Comparison of ENCODE assay signal across 24 cellular contexts in the genomic region with DNA sequence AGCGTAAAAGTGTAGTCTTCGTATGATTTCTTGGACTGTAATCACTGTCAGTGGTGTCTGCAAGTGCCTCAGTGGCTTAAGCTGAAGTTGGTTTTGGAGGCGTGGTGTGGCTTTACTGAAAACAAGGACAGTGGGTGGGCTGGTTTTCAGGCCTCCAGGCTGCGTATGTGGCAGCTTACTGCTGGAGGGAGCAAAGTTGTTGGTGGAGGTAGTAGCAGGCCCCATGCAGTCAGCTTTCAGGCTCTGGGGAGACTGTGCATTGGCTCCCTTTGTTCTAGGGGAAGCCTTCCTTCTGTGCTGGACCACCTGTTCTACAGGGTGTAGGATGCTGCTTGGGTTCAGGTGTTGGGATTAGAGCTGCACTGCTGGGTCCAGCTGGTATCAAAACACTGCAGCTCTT.
A peak's percentile ranks its signal among the peaks of the same experiment; 100 is the strongest.
DNase-seq lines count a peak whose midpoint lies in the region; ATAC-seq lines count a peak whose summit lies in the region.
"Had no signal": no experiment of that assay in that cellular context is flagged by ENCODE, and none has a peak within 500 bp of the region (broad histone marks: within the 10 kb centered on the region; RNA-seq: fewer than 3 reads in every experiment).

No MANE protein-coding gene starts in this region.

- peak overlapping the region; percentile 74 for H3K27ac Mint-ChIP-seq in activated T-cell treated with anti-CD3 and anti-CD28 coated beads, Interleukin-2, amount 50 U/mL, for 72 hours
- peak overlapping the region; percentile 75 to 85 for H3K27ac Mint-ChIP-seq in T-cell
- peak overlapping the region; percentile 92 for H3K27ac Mint-ChIP-seq in stimulated activated naive B cell treated with anti-CD40 and anti-IgM and Interleukin-4, amounts not matched to agents 10 μg/mL and 1 μg/mL and 100 μg/mL, for 72 hours
- H3K27ac Mint-ChIP-seq: CD14-positive monocyte had no signal

- peak overlapping the region; percentile 25 for H3K27ac ChIP-seq in effector memory CD4-positive, alpha-beta T cell (ENCODE audit: insufficient read depth, low read length, poor library complexity, severe bottlenecking)
- H3K27ac ChIP-seq: gastroesophageal sphincter, ovary, tibial nerve, WERI-Rb-1 had no signal

- no peak overlapping the region for H3K4me3 ChIP-seq in effector memory CD4-positive, alpha-beta T cell (ENCODE audit: insufficient read depth, low read depth, low read length, poor library complexity, severe bottlenecking)
- H3K4me3 ChIP-seq: gastroesophageal sphincter, GM12878, ovary, tibial nerve had no signal

- H3K36me3 ChIP-seq in effector memory CD4-positive, alpha-beta T cell (ENCODE audit: control insufficient read depth, insufficient read depth, low read length) = peaks cover 4% of the 10 kb centered on the region
- H3K36me3 ChIP-seq: gastroesophageal sphincter, ovary, tibial nerve, WERI-Rb-1 had no signal

- H3K9me3 ChIP-seq in effector memory CD4-positive, alpha-beta T cell (ENCODE audit: control insufficient read depth, low read length) = peaks cover 7% of the 10 kb centered on the region
- H3K9me3 ChIP-seq: ovary had no signal

- peak overlapping the region; percentile 67 to 73 for H3K4me3 Mint-ChIP-seq in activated T-cell treated with anti-CD3 and anti-CD28 coated beads, Interleukin-2, amount 50 U/mL, for 72 hours
- H3K4me3 Mint-ChIP-seq in T-cell = peak overlapping the region in 1 of 3 donors; percentile 57
- peak overlapping the region; percentile 42 to 67 for H3K4me3 Mint-ChIP-seq in stimulated activated naive B cell treated with anti-CD40 and anti-IgM and Interleukin-4, amounts not matched to agents 10 μg/mL and 1 μg/mL and 100 μg/mL, for 72 hours

- CTCF ChIA-PET in T-cell (lab: Charles Lee) = no interaction called here

- H3K36me3 Mint-ChIP-seq in activated T-cell treated with anti-CD3 and anti-CD28 coated beads, Interleukin-2, amount 50 U/mL, for 72 hours (ENCODE audit: insufficient read depth in 2 of 2) = peaks cover 25 to 66% of the 10 kb centered on the region in 2 donors
- H3K36me3 Mint-ChIP-seq in T-cell = peaks cover 67% of the 10 kb centered on the region
- peaks cover 59 to 84% of the 10 kb centered on the region in 2 donors for H3K36me3 Mint-ChIP-seq in stimulated activated naive B cell treated with anti-CD40 and anti-IgM and Interleukin-4, amounts not matched to agents 10 μg/mL and 1 μg/mL and 100 μg/mL, for 72 hours

- peaks cover 41% of the 10 kb centered on the region for H3K4me1 ChIP-seq in effector memory CD4-positive, alpha-beta T cell (ENCODE audit: control insufficient read depth, insufficient read depth, low read length, poor library complexity, severe bottlenecking)

- no peaks in the 10 kb centered on the region for H3K27me3 ChIP-seq in effector memory CD4-positive, alpha-beta T cell (replicated peaks; ENCODE audit: control insufficient read depth, insufficient read depth, low read length, poor library complexity, severe bottlenecking)
- H3K27me3 ChIP-seq: gastroesophageal sphincter, ovary, tibial nerve had no signal

- H3K9me3 Mint-ChIP-seq in activated T-cell treated with anti-CD3 and anti-CD28 coated beads, Interleukin-2, amount 50 U/mL, for 72 hours = peaks cover 8 to 14% of the 10 kb centered on the region in 2 donors
- H3K9me3 Mint-ChIP-seq in T-cell = peaks cover 25 to 47% (median 29%) of the 10 kb centered on the region in 3 donors
- peaks cover 17 to 20% of the 10 kb centered on the region in 2 donors for H3K9me3 Mint-ChIP-seq in stimulated activated naive B cell treated with anti-CD40 and anti-IgM and Interleukin-4, amounts not matched to agents 10 μg/mL and 1 μg/mL and 100 μg/mL, for 72 hours

- H3K4me1 Mint-ChIP-seq in activated T-cell treated with anti-CD3 and anti-CD28 coated beads, Interleukin-2, amount 50 U/mL, for 72 hours (ENCODE audit: low read depth) = peaks cover 88% of the 10 kb centered on the region
- H3K4me1 Mint-ChIP-seq in T-cell = peaks cover 77 to 90% (median 90%) of the 10 kb centered on the region in 3 donors
- H3K4me1 Mint-ChIP-seq in stimulated activated naive B cell treated with anti-CD40 and anti-IgM and Interleukin-4, amounts not matched to agents 10 μg/mL and 1 μg/mL and 100 μg/mL, for 72 hours = peaks cover 55 to 83% of the 10 kb centered on the region in 2 donors

- POLR2A ChIA-PET in T-cell (lab: Charles Lee) = interaction anchor here in 1 of 2 donors (0.6 kb wide), 1 partner anchor 118 kb away, joined by 3 read pairs; no protein-coding TSS in a partner anchor

- no peak for DNase-seq in activated T-cell treated with anti-CD3 and anti-CD28 coated beads, Interleukin-2, amount 50 U/mL, for 72 hours
- DNase-seq in activated T-cell treated with anti-CD3 and anti-CD28 coated beads for 4 hours (no peak), T-cell (no peak), retina (no peak), NAMALWA (ENCODE audit: low spot score) (no peak)
- no peak for DNase-seq in effector memory CD4-positive, alpha-beta T cell
- no peak for DNase-seq in stimulated activated naive B cell treated with anti-CD40 and anti-IgM and Interleukin-4, amounts not matched to agents 10 μg/mL and 1 μg/mL and 100 μg/mL, for 72 hours
- DNase-seq: activated effector memory CD4-positive, alpha-beta T cell treated with anti-CD3 and anti-CD28 coated beads, Interleukin-2, amount 50 U/mL, for 16 hours; cerebellar nuclear complex; DMS153; GF-D8; KBM-7; kidney glomerular epithelial cell; NCI-H1694 treated with DMSO at 0.1 percent for 48 hours; NCI-H226; NCI-H82; ovary; WERI-Rb-1 had no signal

- ATAC-seq in activated T-cell treated with anti-CD3 and anti-CD28 coated beads, Interleukin-2, amount 50 U/mL, for 72 hours (replicated peaks in 1 of 2) = peak in 1 of 2 donors; percentile 0
- ATAC-seq in T-cell (replicated peaks in 1 of 4) (no peak), HG03025 (IDR thresholded peaks at IDR 0.05; ENCODE audit: low FRiP score, unreplicated experiment) (no peak)
- ATAC-seq in stimulated activated naive B cell treated with anti-CD40 and anti-IgM and Interleukin-4, amounts not matched to agents 10 μg/mL and 1 μg/mL and 100 μg/mL, for 72 hours (replicated peaks) = no peak
- ATAC-seq: esophagus mucosa, gastroesophageal sphincter, GM12878 had no signal

- no peaks in the 10 kb centered on the region for H3K27me3 Mint-ChIP-seq in activated T-cell treated with anti-CD3 and anti-CD28 coated beads, Interleukin-2, amount 50 U/mL, for 72 hours (ENCODE audit: low read depth)
- no peaks in the 10 kb centered on the region for H3K27me3 Mint-ChIP-seq in T-cell
- H3K27me3 Mint-ChIP-seq in stimulated activated naive B cell treated with anti-CD40 and anti-IgM and Interleukin-4, amounts not matched to agents 10 μg/mL and 1 μg/mL and 100 μg/mL, for 72 hours = no peaks in the 10 kb centered on the region
